In the genomic region with DNA sequence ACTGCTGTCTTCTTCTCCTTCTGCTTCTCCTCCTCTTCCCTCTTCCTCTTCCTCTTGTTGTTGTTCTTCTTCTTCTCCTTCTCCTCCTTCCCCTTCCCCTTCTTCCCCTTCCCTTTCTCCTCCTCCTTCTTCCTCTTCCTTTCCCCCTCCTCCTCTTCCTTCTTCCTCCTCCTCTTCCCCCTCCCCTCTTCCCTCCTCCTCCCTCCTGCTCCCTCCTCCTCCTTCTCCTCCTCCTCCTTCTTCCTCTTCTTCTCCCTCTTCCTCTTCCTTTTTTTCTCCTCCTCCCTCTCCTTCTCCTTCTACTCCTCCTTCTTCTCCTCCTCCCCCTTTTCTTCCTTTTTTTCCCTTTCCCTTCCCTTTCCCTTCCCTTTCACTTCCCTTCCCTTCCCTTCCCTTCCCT, we compare ENCODE assay signal across 1 cellular context.
TF ChIP-seq lines count a peak whose summit lies in the region.

No MANE protein-coding gene starts in this region.

TF ChIP-seq in HepG2, 621 proteins besides CTCF, POLR2A, EP300 and RAD21 (continued from another document):
- TF ChIP-seq, protein P1, sequence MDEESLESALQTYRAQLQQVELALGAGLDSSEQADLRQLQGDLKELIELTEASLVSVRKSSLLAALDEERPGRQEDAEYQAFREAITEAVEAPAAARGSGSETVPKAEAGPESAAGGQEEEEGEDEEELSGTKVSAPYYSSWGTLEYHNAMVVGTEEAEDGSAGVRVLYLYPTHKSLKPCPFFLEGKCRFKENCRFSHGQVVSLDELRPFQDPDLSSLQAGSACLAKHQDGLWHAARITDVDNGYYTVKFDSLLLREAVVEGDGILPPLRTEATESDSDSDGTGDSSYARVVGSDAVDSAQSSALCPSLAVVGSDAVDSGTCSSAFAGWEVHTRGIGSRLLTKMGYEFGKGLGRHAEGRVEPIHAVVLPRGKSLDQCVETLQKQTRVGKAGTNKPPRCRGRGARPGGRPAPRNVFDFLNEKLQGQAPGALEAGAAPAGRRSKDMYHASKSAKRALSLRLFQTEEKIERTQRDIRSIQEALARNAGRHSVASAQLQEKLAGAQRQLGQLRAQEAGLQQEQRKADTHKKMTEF (CRISPR knock-in tag; IDR thresholded peaks at IDR 0.05): no peak
